Comparison of ENCODE assay signal across 25 cellular contexts in the genomic region with DNA sequence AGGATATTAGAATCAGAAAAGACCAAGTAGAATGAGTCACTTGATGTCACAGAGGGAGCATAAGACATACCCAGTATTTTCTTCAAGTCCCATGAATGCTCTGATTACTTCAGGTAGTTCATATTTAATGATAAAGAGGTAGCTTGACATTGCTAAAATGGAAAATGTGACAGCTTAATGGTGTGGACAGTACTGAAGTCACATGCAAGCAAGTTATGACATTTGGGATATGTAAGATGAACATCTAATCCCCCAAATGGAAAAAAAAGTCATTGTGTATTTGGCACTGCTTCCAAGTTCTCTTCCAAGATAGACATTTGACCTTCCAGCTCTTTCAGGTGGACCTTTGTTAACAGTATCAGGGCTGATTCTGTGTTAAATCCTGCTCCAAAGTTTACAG. TPM values are rescaled to one million over a fixed set of nuclear protein-coding genes. Genes with fewer than 3 reads are reported as not detected.
"Had no signal": no experiment of that assay in that cellular context is flagged by ENCODE, and none has a peak within 500 bp of the region (broad histone marks: within the 10 kb centered on the region; RNA-seq: fewer than 3 reads in every experiment).

No MANE protein-coding gene starts in this region.

- H3K27ac ChIP-seq: stomach, suprapubic skin, testis, thoracic aorta, thyroid gland, tibial artery, tibial nerve, transverse colon, upper lobe of left lung, upper lobe of right lung, uterus, vagina had no signal

- H3K9me3 ChIP-seq: stomach, suprapubic skin, testis, thoracic aorta, thyroid gland, tibial artery, tibial nerve, transverse colon, upper lobe of left lung, upper lobe of right lung, uterus, vagina had no signal

- ATAC-seq: stimulated activated effector memory CD8-positive, alpha-beta T cell treated with anti-CD3 and anti-CD28 coated beads, Interleukin-12 subunit alpha, Interleukin-12 subunit beta, amount 100 ng/mL, for 72 hours; stimulated activated memory B cell treated with anti-CD40 and anti-IgM and Interleukin-4, amounts not matched to agents 10 μg/mL and 1 μg/mL and 100 μg/mL, for 72 hours; stimulated activated naive B cell treated with anti-CD40 and anti-IgM and Interleukin-4, amounts not matched to agents 10 μg/mL and 1 μg/mL and 100 μg/mL, for 72 hours; stimulated activated naive CD8-positive, alpha-beta T cell treated with anti-CD3 and anti-CD28 coated beads, Interleukin-15, amount 100 ng/mL, for 72 hours; stimulated activated naive CD8-positive, alpha-beta T cell treated with anti-CD3 and anti-CD28 coated beads, Interleukin-15, Interleukin-2, amounts not matched to agents 100 U/mL and 50 U/mL, for 24 hours; upper lobe of right lung had no signal

- H3K4me3 ChIP-seq: stomach, suprapubic skin, testis, thoracic aorta, thyroid gland, tibial artery, tibial nerve, transverse colon, upper lobe of left lung, upper lobe of right lung, uterus, vagina had no signal

- H3K36me3 ChIP-seq: stomach, suprapubic skin, thoracic aorta, thyroid gland, tibial artery, tibial nerve, transverse colon, upper lobe of left lung, upper lobe of right lung, uterus, vagina had no signal

- DNase-seq: stimulated activated CD4-positive, alpha-beta T cell treated with anti-CD3 and anti-CD28 coated beads, Interleukin-2, amount 100 ng/mL, for 48 hours; stimulated activated CD4-positive, alpha-beta T cell treated with anti-CD3 and anti-CD28 coated beads, Interleukin-4, amount 100 ng/mL, for 1 hour; stimulated activated CD4-positive, alpha-beta T cell treated with anti-CD3 and anti-CD28 coated beads, Interleukin-4, amount 100 ng/mL, for 24 hours; stimulated activated CD4-positive, alpha-beta T cell treated with anti-CD3 and anti-CD28 coated beads, Interleukin-4, amount 100 ng/mL, for 4 hours; stimulated activated CD8-positive, alpha-beta memory T cell treated with anti-CD3 and anti-CD28 coated beads, Interleukin-4, amount 100 ng/mL, for 48 hours; stimulated activated naive B cell treated with anti-CD40 and anti-IgM and Interleukin-4, amounts not matched to agents 10 μg/mL and 1 μg/mL and 100 μg/mL, for 72 hours; stimulated activated naive CD4-positive, alpha-beta T cell treated with Interleukin-2 at 50 U/mL for 16 hours; stimulated activated naive CD8-positive, alpha-beta T cell treated with anti-CD3 and anti-CD28 coated beads, Interleukin-15, amount 100 ng/mL, for 72 hours; stimulated activated naive CD8-positive, alpha-beta T cell treated with anti-CD3 and anti-CD28 coated beads, Interleukin-15, Interleukin-2, amounts not matched to agents 100 U/mL and 50 U/mL, for 24 hours; stomach; substantia nigra; testis; thyroid gland; tibial artery; transverse colon; trophoblast cell; upper lobe of left lung; upper lobe of right lung; uterus had no signal

- H3K27me3 ChIP-seq: stomach, suprapubic skin, testis, thyroid gland, tibial artery, tibial nerve, transverse colon, upper lobe of left lung, upper lobe of right lung, uterus, vagina had no signal

- H3K4me1 ChIP-seq: testis, tibial nerve, upper lobe of left lung, upper lobe of right lung, uterus had no signal

RNA-seq across cellular contexts. Expression of a gene that starts 45.9 kb away (rescaled TPM):
- total RNA-seq: vagina had no signal
